Comparison of ENCODE assay signal across 17 cellular contexts in the genomic region with DNA sequence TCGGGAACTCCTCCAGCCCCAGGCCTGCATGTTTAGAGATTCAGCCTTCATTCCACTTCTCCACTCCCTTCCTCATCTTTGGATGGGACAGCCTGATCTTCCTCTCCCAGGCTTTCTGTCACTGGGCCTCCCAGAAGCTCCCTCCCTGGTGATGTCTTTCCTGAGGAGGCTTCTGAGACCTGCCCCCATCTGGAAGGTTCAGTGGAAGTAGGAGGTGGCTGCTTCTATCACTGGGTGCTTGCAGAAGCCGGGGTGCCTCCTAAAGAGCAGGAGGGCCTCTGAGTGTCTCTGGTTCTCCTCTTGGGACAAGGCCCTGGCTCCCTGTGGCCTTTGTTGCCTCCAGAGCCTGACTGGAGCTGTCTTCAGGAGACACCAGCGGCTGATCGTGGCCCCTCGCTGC.
DNase-seq lines count a peak whose midpoint lies in the region; ATAC-seq and TF ChIP-seq lines count a peak whose summit lies in the region.
"Had no signal": no experiment of that assay in that cellular context is flagged by ENCODE, and none has a peak within 500 bp of the region (broad histone marks: within the 10 kb centered on the region; RNA-seq: fewer than 3 reads in every experiment).

No MANE protein-coding gene starts in this region.

- H3K4me2 ChIP-seq in neural progenitor cell (peak overlapping the region; percentile 19), osteoblast (ENCODE audit: insufficient read depth, low read length) (no peak overlapping the region)
- H3K4me2 ChIP-seq: A549; BLaER1 treated with 17β-estradiol and CSF1 and Interleukin-3, amounts not matched to agents 10 nM and 100 nM had no signal

- H4K20me1 ChIP-seq in neural progenitor cell (ENCODE audit: low read depth) (no peaks in the 10 kb centered on the region), osteoblast (ENCODE audit: insufficient read depth, low read length) (no peaks in the 10 kb centered on the region)
- H4K20me1 ChIP-seq: BLaER1 treated with 17β-estradiol and CSF1 and Interleukin-3, amounts not matched to agents 10 nM and 100 nM had no signal

- H3K27ac Mint-ChIP-seq in neural progenitor cell: no peak overlapping the region
- H3K27ac Mint-ChIP-seq: B cell; CD4-positive, alpha-beta T cell; CD8-positive, alpha-beta T cell had no signal

- ATAC-seq in HG03565 (IDR thresholded peaks at IDR 0.05; ENCODE audit: unreplicated experiment): no peak
- ATAC-seq: A549; CD8-positive, alpha-beta T cell had no signal

- DNase-seq in caudate nucleus (lab: John Stamatoyannopoulos, UW) (peak in 7 of 61 donors; percentile 10 to 74 (median 18)), neural progenitor cell (ENCODE audit: low spot score) (no peak), osteoblast (ENCODE audit: insufficient read length, low spot score, missing footprints) (peak; percentile 46), suprapubic skin (ENCODE audit: low spot score in 2 of 2) (no peak)
- DNase-seq: AML-193; Caco-2; Calu3; CD4-positive, alpha-beta T cell; CD8-positive, alpha-beta T cell; DMS79 treated with DMSO at 0.1 percent for 48 hours; GF-D8 had no signal

- H3K9me3 Mint-ChIP-seq in neural progenitor cell: peaks cover 3% of the 10 kb centered on the region
- H3K9me3 Mint-ChIP-seq: CD4-positive, alpha-beta T cell; CD8-positive, alpha-beta T cell had no signal

- H3K79me2 ChIP-seq in neural progenitor cell (ENCODE audit: low read depth): no peaks in the 10 kb centered on the region
- no peaks in the 10 kb centered on the region for H3K79me2 ChIP-seq in osteoblast (ENCODE audit: insufficient read depth, low read length)

- no peak overlapping the region for H3K9ac ChIP-seq in neural progenitor cell
- H3K9ac ChIP-seq: BLaER1 treated with 17β-estradiol and CSF1 and Interleukin-3, amounts not matched to agents 10 nM and 100 nM had no signal

- H2AFZ ChIP-seq in neural progenitor cell (replicated peaks): no peak overlapping the region
- no peak overlapping the region for H2AFZ ChIP-seq in osteoblast (ENCODE audit: low read length)

- H3K27ac ChIP-seq in caudate nucleus (ENCODE audit: low read depth, low read length): peak overlapping the region; percentile 84
- H3K27ac ChIP-seq in neural progenitor cell: no peak overlapping the region
- no peak overlapping the region for H3K27ac ChIP-seq in osteoblast (ENCODE audit: low read depth, low read length)
- H3K27ac ChIP-seq in suprapubic skin: no peak overlapping the region
- H3K27ac ChIP-seq: 22Rv1; A549; BLaER1 treated with 17β-estradiol and CSF1 and Interleukin-3, amounts not matched to agents 10 nM and 100 nM; C4-2B had no signal

- H3K4me1 Mint-ChIP-seq in neural progenitor cell: peaks cover 21% of the 10 kb centered on the region
- H3K4me1 Mint-ChIP-seq: B cell had no signal

- H3K36me3 ChIP-seq in neural progenitor cell: no peaks in the 10 kb centered on the region
- no peaks in the 10 kb centered on the region for H3K36me3 ChIP-seq in osteoblast (ENCODE audit: insufficient read depth, low read length)
- no peaks in the 10 kb centered on the region for H3K36me3 ChIP-seq in suprapubic skin
- H3K36me3 ChIP-seq: BLaER1 treated with 17β-estradiol and CSF1 and Interleukin-3, amounts not matched to agents 10 nM and 100 nM had no signal

- no peak overlapping the region for H3K4me3 Mint-ChIP-seq in neural progenitor cell
- H3K4me3 Mint-ChIP-seq: B cell; CD4-positive, alpha-beta T cell; CD8-positive, alpha-beta T cell had no signal

- H3K27me3 Mint-ChIP-seq in neural progenitor cell (ENCODE audit: insufficient read depth, low read depth): peaks cover 8% of the 10 kb centered on the region
- H3K27me3 Mint-ChIP-seq: CD4-positive, alpha-beta T cell had no signal

- TF ChIP-seq POLR2A in suprapubic skin (IDR thresholded peaks at IDR 0.05): no peak

- TF ChIP-seq EP300 in suprapubic skin (IDR thresholded peaks at IDR 0.05): no peak

- no peaks in the 10 kb centered on the region for H3K36me3 Mint-ChIP-seq in neural progenitor cell
- H3K36me3 Mint-ChIP-seq: CD8-positive, alpha-beta T cell had no signal

- H3K4me3 ChIP-seq in neural progenitor cell (no peak overlapping the region), osteoblast (ENCODE audit: insufficient read depth, low read length) (no peak overlapping the region), suprapubic skin (no peak overlapping the region)
- H3K4me3 ChIP-seq: A549; BLaER1 treated with 17β-estradiol and CSF1 and Interleukin-3, amounts not matched to agents 10 nM and 100 nM had no signal

- no peak for TF ChIP-seq CTCF in neural progenitor cell (IDR thresholded peaks at IDR 0.05)
- TF ChIP-seq CTCF in osteoblast (IDR thresholded peaks at IDR 0.05; ENCODE audit: extremely low read depth, low read depth, low read length): no peak
- TF ChIP-seq CTCF in suprapubic skin (IDR thresholded peaks at IDR 0.05): no peak

- peaks cover 17% of the 10 kb centered on the region for H3K4me1 ChIP-seq in neural progenitor cell
- H3K4me1 ChIP-seq in osteoblast (ENCODE audit: insufficient read depth, low read length): no peaks in the 10 kb centered on the region
- H3K4me1 ChIP-seq in suprapubic skin: no peaks in the 10 kb centered on the region
- H3K4me1 ChIP-seq: A549, Caco-2 had no signal

- H3K9me3 ChIP-seq in neural progenitor cell (ENCODE audit: low read depth) (no peaks in the 10 kb centered on the region), osteoblast (ENCODE audit: low read depth, low read length) (no peaks in the 10 kb centered on the region), suprapubic skin (no peaks in the 10 kb centered on the region)
- H3K9me3 ChIP-seq: A549; BLaER1 treated with 17β-estradiol and CSF1 and Interleukin-3, amounts not matched to agents 10 nM and 100 nM; Caco-2 had no signal

- H3K27me3 ChIP-seq in neural progenitor cell (no peaks in the 10 kb centered on the region), osteoblast (ENCODE audit: insufficient read depth, low read length) (no peaks in the 10 kb centered on the region), suprapubic skin (peaks cover 3% of the 10 kb centered on the region)
- H3K27me3 ChIP-seq: BLaER1 treated with 17β-estradiol and CSF1 and Interleukin-3, amounts not matched to agents 10 nM and 100 nM had no signal

- WGBS in suprapubic skin: 83% methylated on average over 3 of the region's 5 CpGs

- H3F3A ChIP-seq in neural progenitor cell (ENCODE audit: low read depth): peaks cover 2% of the 10 kb centered on the region
